In genomic region chr20:20373046-20373706, GRCh38 we compare ENCODE assay signal across 14 cellular contexts. TPM values are rescaled to one million over a fixed set of nuclear protein-coding genes. Genes with fewer than 3 reads are reported as not detected.
DNase-seq lines count a peak whose midpoint lies in the region; ATAC-seq, FAIRE-seq and TF ChIP-seq lines count a peak whose summit lies in the region.
"Had no signal": no experiment of that assay in that cellular context is flagged by ENCODE, and none has a peak within 500 bp of the region (broad histone marks: within the 10 kb centered on the region; RNA-seq: fewer than 3 reads in every experiment).

No MANE protein-coding gene starts in this region.

- no peaks in the 10 kb centered on the region for H3K9me3 ChIP-seq in neural progenitor cell (ENCODE audit: low read depth)

- no peak overlapping the region for H3K27ac Mint-ChIP-seq in neural progenitor cell
- no peak overlapping the region for H3K27ac Mint-ChIP-seq in mesothelial cell of epicardium
- H3K27ac Mint-ChIP-seq: activated CD8-positive, alpha-beta T cell treated with anti-CD3 and anti-CD28 coated beads, Interleukin-2, amount 10 ng/mL, durations not matched to agents 7 days and 5 days; activated naive CD8-positive, alpha-beta T cell; nephron had no signal

- H3K27me3 Mint-ChIP-seq in neural progenitor cell (ENCODE audit: insufficient read depth, low read depth): peaks cover 54% of the 10 kb centered on the region
- peaks cover 83% of the 10 kb centered on the region for H3K27me3 Mint-ChIP-seq in mesothelial cell of epicardium (ENCODE audit: low read depth)

- H3K4me1 Mint-ChIP-seq in neural progenitor cell (peaks cover 18% of the 10 kb centered on the region), mesothelial cell of epicardium (peaks cover 4% of the 10 kb centered on the region)

- H3K4me3 Mint-ChIP-seq in neural progenitor cell: no peak overlapping the region
- H3K4me3 Mint-ChIP-seq in mesothelial cell of epicardium: no peak overlapping the region
- H3K4me3 Mint-ChIP-seq: activated CD8-positive, alpha-beta T cell treated with anti-CD3 and anti-CD28 coated beads, Interleukin-2, amount 10 ng/mL, durations not matched to agents 7 days and 5 days; activated naive CD8-positive, alpha-beta T cell; nephron had no signal

- H3F3A ChIP-seq in neural progenitor cell (ENCODE audit: low read depth): peaks cover 33% of the 10 kb centered on the region

- H2AFZ ChIP-seq in neural progenitor cell (replicated peaks): no peak overlapping the region

- no peak overlapping the region for H3K4me3 ChIP-seq in bronchial epithelial cell (ENCODE audit: low read depth, low read length)
- no peak overlapping the region for H3K4me3 ChIP-seq in neural progenitor cell
- H3K4me3 ChIP-seq: SK-N-MC had no signal

- H3K79me2 ChIP-seq in neural progenitor cell (ENCODE audit: low read depth): no peaks in the 10 kb centered on the region

- peaks cover 29% of the 10 kb centered on the region for H3K27me3 ChIP-seq in bronchial epithelial cell (ENCODE audit: control insufficient read depth, insufficient read depth, low read length)
- peaks cover 84% of the 10 kb centered on the region for H3K27me3 ChIP-seq in neural progenitor cell

- peaks cover 7% of the 10 kb centered on the region for H3K4me1 ChIP-seq in neural progenitor cell

- H3K9ac ChIP-seq in neural progenitor cell: no peak overlapping the region

- H3K9me3 Mint-ChIP-seq in neural progenitor cell: peaks cover 8% of the 10 kb centered on the region
- H3K9me3 Mint-ChIP-seq in mesothelial cell of epicardium: no peaks in the 10 kb centered on the region

- H3K36me3 Mint-ChIP-seq in neural progenitor cell (peaks cover 2% of the 10 kb centered on the region), mesothelial cell of epicardium (no peaks in the 10 kb centered on the region)

- DNase-seq in EH (ENCODE audit: low read depth): peak; percentile 72
- peak; percentile 55 for DNase-seq in NCI-H1105 (lab: John Stamatoyannopoulos, UW)
- peak; percentile 18 for DNase-seq in bronchial epithelial cell (ENCODE audit: low read depth)
- no peak for DNase-seq in neural progenitor cell (ENCODE audit: low spot score)
- DNase-seq in HTR-8/SVneo (ENCODE audit: insufficient read length, low spot score): no peak
- no peak for DNase-seq in mesothelial cell of epicardium (ENCODE audit: low spot score in 2 of 2, unreplicated experiment in 2 of 2)
- DNase-seq: activated CD8-positive, alpha-beta T cell treated with anti-CD3 and anti-CD28 coated beads, Interleukin-2, amount 10 ng/mL, durations not matched to agents 7 days and 5 days; effector memory CD4-positive, alpha-beta T cell; GDM1; NCI-H2227 treated with DMSO at 0.1 percent for 48 hours had no signal

- FAIRE-seq in bronchial epithelial cell (lab: Jason Lieb, UNC): peak; percentile 94
- no peak for FAIRE-seq in HTR-8/SVneo (lab: Jason Lieb, UNC)

- no peak overlapping the region for H3K27ac ChIP-seq in neural progenitor cell
- H3K27ac ChIP-seq: SK-N-MC had no signal

- H3K36me3 ChIP-seq in bronchial epithelial cell (ENCODE audit: control insufficient read depth, insufficient read depth, low read length): no peaks in the 10 kb centered on the region
- no peaks in the 10 kb centered on the region for H3K36me3 ChIP-seq in neural progenitor cell

- ATAC-seq in HG02870 (IDR thresholded peaks at IDR 0.05; ENCODE audit: unreplicated experiment): no peak
- ATAC-seq: activated CD8-positive, alpha-beta T cell treated with anti-CD3 and anti-CD28 coated beads, Interleukin-2, amount 10 ng/mL, durations not matched to agents 7 days and 5 days had no signal

- TF ChIP-seq CTCF in bronchial epithelial cell (IDR thresholded peaks at IDR 0.05; ENCODE audit: insufficient read depth, low read length, severe bottlenecking) (no peak), neural progenitor cell (IDR thresholded peaks at IDR 0.05) (no peak), mesothelial cell of epicardium (IDR thresholded peaks at IDR 0.05; ENCODE audit: unreplicated experiment) (no peak)

- H3K4me2 ChIP-seq in neural progenitor cell: peak overlapping the region; percentile 1

- peaks cover 30% of the 10 kb centered on the region for H4K20me1 ChIP-seq in neural progenitor cell (ENCODE audit: low read depth)

RNA-seq across cellular contexts. Expression of gene INSM1, which starts 5.3 kb away (rescaled TPM):
- total RNA-seq in bronchial epithelial cell (not detected in 2 replicates), neural progenitor cell (ENCODE audit: low replicate concordance) (0.28 and 0.41 TPM in 2 replicates), mesothelial cell of epicardium (not detected in 3 replicates)
- total RNA-seq: activated CD8-positive, alpha-beta T cell treated with anti-CD3 and anti-CD28 coated beads, Interleukin-2, amount 10 ng/mL, durations not matched to agents 7 days and 5 days had no signal

Comparison
In these comparisons a context has a peak if more than half of its experiments do, and no peak if none do; other contexts are left out.
1. DNase-seq: peak in EH (single experiment), NCI-H1105 (single experiment) and bronchial epithelial cell (single experiment); none in neural progenitor cell (single experiment), HTR-8/SVneo (single experiment) and mesothelial cell of epicardium (0 of 2).